ENCODE assay signal across 16 cellular contexts in the genomic region with DNA sequence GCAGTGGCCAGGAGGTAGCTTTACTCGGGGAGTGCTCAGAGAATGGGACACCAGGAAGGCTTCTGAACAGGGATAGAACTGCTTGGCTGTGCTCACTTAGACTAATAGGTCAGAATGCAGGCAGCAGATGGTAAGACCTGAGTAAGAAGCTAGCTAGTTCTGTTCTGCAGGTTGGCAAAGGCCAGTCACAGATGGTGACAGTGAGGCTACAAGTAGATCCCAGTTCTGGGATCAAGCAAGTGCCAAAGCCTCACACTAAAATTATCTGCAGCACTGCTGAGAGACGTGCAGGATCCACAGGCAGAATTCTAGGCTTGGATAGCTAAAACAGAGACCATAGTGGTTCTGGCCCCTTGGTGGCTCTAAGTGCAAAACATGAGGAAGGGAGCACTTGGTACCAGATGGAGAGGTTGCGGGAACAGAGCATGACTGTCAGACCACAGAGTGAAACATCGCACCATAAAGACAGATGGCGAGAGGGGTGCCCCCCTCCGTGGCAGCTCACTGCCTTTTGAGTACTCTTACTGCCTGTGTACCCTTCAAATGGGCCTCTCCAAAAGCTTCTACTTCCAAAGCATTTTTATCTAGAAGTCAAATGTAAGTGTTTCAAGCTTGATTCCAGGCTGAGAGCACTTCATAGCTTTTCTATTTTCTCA.
DNase-seq lines count a peak whose midpoint lies in the region; ATAC-seq and TF ChIP-seq lines count a peak whose summit lies in the region.
"Had no signal": no experiment of that assay in that cellular context is flagged by ENCODE, and none has a peak within 500 bp of the region (broad histone marks: within the 10 kb centered on the region; RNA-seq: fewer than 3 reads in every experiment).

No MANE protein-coding gene starts in this region.

- DNase-seq in D341Med (ENCODE audit: low spot score) (peak; percentile 75), NCI-H1694 treated with DMSO at 0.1 percent for 48 hours (lab: John Stamatoyannopoulos, UW) (peak; percentile 99), WERI-Rb-1 (peak; percentile 86), HPDE6-E6E7 (ENCODE audit: extremely low spot score) (no peak), NCI-H345 treated with DMSO at 0.1 percent for 48 hours (lab: John Stamatoyannopoulos, UW; ENCODE audit: unreplicated experiment) (no peak)
- no peak for DNase-seq in stimulated activated naive CD8-positive, alpha-beta T cell treated with anti-CD3 and anti-CD28 coated beads, Interleukin-15, Interleukin-2, amounts not matched to agents 100 U/mL and 50 U/mL, for 24 hours
- no peak for DNase-seq in stimulated activated CD4-positive, alpha-beta T cell treated with anti-CD3 and anti-CD28 coated beads, Interleukin-15, amount 100 ng/mL, for 24 hours
- DNase-seq: activated CD4-positive, CD25-positive, alpha-beta regulatory T cell treated with anti-CD3 and anti-CD28 coated beads, Interleukin-2, amount 50 U/mL, for 72 hours; activated naive CD4-positive, alpha-beta T cell treated with anti-CD3 and anti-CD28 coated beads for 36 hours; activated T-cell treated with anti-CD3 and anti-CD28 coated beads, Interleukin-2, amount 50 U/mL, for 4 hours; Caco-2; heart left ventricle; NCI-H1105; NCI-H226 had no signal

- H3K27ac ChIP-seq in WERI-Rb-1 (peak overlapping the region; percentile 92), layer of hippocampus (ENCODE audit: low read depth, low read length) (peak overlapping the region; percentile 67)
- H3K27ac ChIP-seq: heart left ventricle, vagina had no signal

- H3K27me3 ChIP-seq in WERI-Rb-1 (ENCODE audit: insufficient read depth, low read depth, severe bottlenecking) (no peaks in the 10 kb centered on the region), layer of hippocampus (ENCODE audit: control insufficient read depth, insufficient read depth, low read length) (no peaks in the 10 kb centered on the region)
- H3K27me3 ChIP-seq: heart left ventricle, vagina had no signal

- no peaks in the 10 kb centered on the region; the same call in 1 of the 2 replicates for H3K36me3 ChIP-seq in WERI-Rb-1
- H3K36me3 ChIP-seq: heart left ventricle, vagina had no signal

- H3K9me3 ChIP-seq in WERI-Rb-1 (ENCODE audit: severe bottlenecking), result no peaks in the 10 kb centered on the region
- H3K9me3 ChIP-seq: Caco-2, heart left ventricle, vagina had no signal

- TF ChIP-seq CTCF in WERI-Rb-1 (IDR thresholded peaks at IDR 0.05; ENCODE audit: low read depth, low read length), result no peak

- ATAC-seq in stimulated activated naive CD8-positive, alpha-beta T cell treated with anti-CD3 and anti-CD28 coated beads, Interleukin-15, Interleukin-2, amounts not matched to agents 100 U/mL and 50 U/mL, for 24 hours, result no peak
- ATAC-seq: activated T-cell treated with anti-CD3 and anti-CD28 coated beads, Interleukin-2, amount 50 U/mL, for 4 hours; heart left ventricle had no signal

- H3K4me3 ChIP-seq in WERI-Rb-1 (ENCODE audit: low read depth, low read length), result peak overlapping the region; percentile 31
- H3K4me3 ChIP-seq: heart left ventricle, vagina had no signal

Comparison
In these comparisons a context has a peak if more than half of its experiments do, and no peak if none do; other contexts are left out.
1. DNase-seq: peak in D341Med (single experiment), NCI-H1694 treated with DMSO at 0.1 percent for 48 hours (single experiment) and WERI-Rb-1 (single experiment); none in stimulated activated naive CD8-positive, alpha-beta T cell treated with anti-CD3 and anti-CD28 coated beads, Interleukin-15, Interleukin-2, amounts not matched to agents 100 U/mL and 50 U/mL, for 24 hours (single experiment), HPDE6-E6E7 (single experiment), NCI-H345 treated with DMSO at 0.1 percent for 48 hours (single experiment) and stimulated activated CD4-positive, alpha-beta T cell treated with anti-CD3 and anti-CD28 coated beads, Interleukin-15, amount 100 ng/mL, for 24 hours (single experiment).